8 cellular contexts compared by ENCODE assay signal in the genomic region with DNA sequence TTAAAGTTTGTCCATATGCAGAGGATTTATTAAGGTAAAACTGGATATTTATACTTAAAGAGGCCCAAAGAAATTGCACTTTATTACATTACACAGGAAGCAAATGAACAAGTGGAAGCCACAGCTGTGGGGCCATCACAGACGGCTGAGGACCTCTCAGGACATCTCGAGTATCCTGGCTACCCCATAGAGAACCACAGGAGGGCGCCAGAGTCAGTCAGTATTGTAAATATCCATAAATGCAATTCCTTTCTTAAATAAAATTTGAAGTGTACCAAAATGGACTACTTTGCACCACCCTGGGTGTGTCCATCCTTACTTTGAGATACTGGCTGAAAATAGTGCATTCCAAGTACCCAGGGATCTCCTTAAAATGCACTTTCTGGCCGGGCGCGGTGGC.
DNase-seq lines count a peak whose midpoint lies in the region; ATAC-seq, FAIRE-seq and TF ChIP-seq lines count a peak whose summit lies in the region.

No MANE protein-coding gene starts in this region.

- H3K27me3 ChIP-seq in AG04450 (ENCODE audit: control insufficient read depth, insufficient read depth, low read length) (no peaks in the 10 kb centered on the region), SK-N-SH (ENCODE audit: insufficient read depth) (no peaks in the 10 kb centered on the region)

- WGBS in SK-N-SH (ENCODE audit: low lambda C conversion rate), result 71% methylated on average over 6 of the region's 6 CpGs

- TF ChIP-seq RAD21 in SK-N-SH (IDR thresholded peaks at IDR 0.05; ENCODE audit: low read length), result peak; percentile 63

- H3K4me2 ChIP-seq in SK-N-SH, result no peak overlapping the region

- no peak for FAIRE-seq in RCC 7860 (lab: Jason Lieb, UNC)

- H3K4me3 ChIP-seq in AG04450 (ENCODE audit: low read depth, low read length), result no peak overlapping the region
- no peak overlapping the region for H3K4me3 ChIP-seq in SK-N-SH (ENCODE audit: low read depth in 2 of 2, low read length in 1 of 2)
- no peak overlapping the region for H3K4me3 ChIP-seq in fibroblast of villous mesenchyme (ENCODE audit: low read depth, low read length)

- POLR2A ChIA-PET in AG04450 (lab: Yijun Ruan, JAX) (no interaction called here), SK-N-SH (lab: Yijun Ruan, JAX) (no interaction called here)

- no peaks in the 10 kb centered on the region; a peak in 1 of 4 replicates for H3K4me1 ChIP-seq in SK-N-SH (ENCODE audit: control insufficient read depth in 1 of 2, insufficient read depth in 2 of 2, low read depth in 1 of 2, low read length in 1 of 2)

- no peak for TF ChIP-seq EP300 in SK-N-SH (IDR thresholded peaks at IDR 0.05; ENCODE audit: borderline replicate concordance in 1 of 2, low read depth in 1 of 2, low read length in 1 of 2)

- peaks cover 4% of the 10 kb centered on the region for H3F3A ChIP-seq in SK-N-SH (replicated peaks; ENCODE audit: insufficient read depth)

- no peak for ATAC-seq in omental fat pad (ENCODE audit: low FRiP score)
- ATAC-seq in HG02973 (IDR thresholded peaks at IDR 0.05; ENCODE audit: unreplicated experiment), result no peak
- no peak for ATAC-seq in GM18867 (IDR thresholded peaks at IDR 0.05; ENCODE audit: unreplicated experiment)

- CTCF ChIA-PET in AG04450 (lab: Charles Lee) (interaction anchor here (0.8 to 4.8 kb wide), 11 partner anchors 10 to 234 kb away, joined by 3 to 49 read pairs (median 5); no protein-coding TSS in a partner anchor), SK-N-SH (lab: Yijun Ruan, JAX) (interaction anchor here (0.5 to 3.2 kb wide), 6 partner anchors 9 to 1496 kb away, joined by 3 to 17 read pairs (median 4); no protein-coding TSS in a partner anchor)

- H3K9ac ChIP-seq in SK-N-SH, result no peak overlapping the region

- TF ChIP-seq CTCF in AG04450 (IDR thresholded peaks at IDR 0.05; ENCODE audit: low read depth, low read length), result peak; percentile 67
- peak; percentile 14 for TF ChIP-seq CTCF in GM20000 (IDR thresholded peaks at IDR 0.05; ENCODE audit: extremely low read depth, missing control alignments)
- TF ChIP-seq CTCF in SK-N-SH (IDR thresholded peaks at IDR 0.05), result peak; percentile 73
- TF ChIP-seq CTCF in fibroblast of villous mesenchyme (IDR thresholded peaks at IDR 0.05; ENCODE audit: insufficient read depth, low read depth, low read length), result peak; percentile 54
- no peak for TF ChIP-seq CTCF in omental fat pad (IDR thresholded peaks at IDR 0.05)

- H3K79me2 ChIP-seq in SK-N-SH (ENCODE audit: insufficient read depth), result no peaks in the 10 kb centered on the region; the same call in 1 of the 2 replicates

- H3K27ac ChIP-seq in AG04450 (ENCODE audit: low read depth, low read length) (no peak overlapping the region), SK-N-SH (ENCODE audit: low read depth in 2 of 2, low read length in 1 of 2) (no peak overlapping the region)

- H2AFZ ChIP-seq in SK-N-SH (ENCODE audit: low read depth), result peak overlapping the region; percentile 66; the same call in 1 of the 2 replicates

- peaks cover 0 to 3% of the 10 kb centered on the region in 2 experiments for H3K36me3 ChIP-seq in SK-N-SH (replicated peaks in 1 of 2; ENCODE audit: control insufficient read depth in 1 of 2, insufficient read depth in 2 of 2, low read length in 1 of 2)

- H3K9me3 ChIP-seq in AG04450 (ENCODE audit: control insufficient read depth, insufficient read depth, low read length), result no peaks in the 10 kb centered on the region
- H3K9me3 ChIP-seq in SK-N-SH, result peaks cover 15% of the 10 kb centered on the region; the same call in 1 of the 2 replicates

- H3K9me2 ChIP-seq in SK-N-SH, result no peaks in the 10 kb centered on the region

- no peaks in the 10 kb centered on the region for H4K20me1 ChIP-seq in SK-N-SH (ENCODE audit: insufficient read depth)

- DNase-seq in AG04450 (ENCODE audit: low read depth, low spot score) (no peak), GM20000 (ENCODE audit: low spot score) (peak; percentile 23), SK-N-SH (peak; percentile 25), fibroblast of villous mesenchyme (ENCODE audit: low read depth) (peak; percentile 40), omental fat pad (ENCODE audit: low spot score) (no peak), RCC 7860 (ENCODE audit: low spot score) (no peak)

TF ChIP-seq in SK-N-SH, 30 proteins besides CTCF, POLR2A, EP300 and RAD21:
- TF ChIP-seq, protein P1, sequence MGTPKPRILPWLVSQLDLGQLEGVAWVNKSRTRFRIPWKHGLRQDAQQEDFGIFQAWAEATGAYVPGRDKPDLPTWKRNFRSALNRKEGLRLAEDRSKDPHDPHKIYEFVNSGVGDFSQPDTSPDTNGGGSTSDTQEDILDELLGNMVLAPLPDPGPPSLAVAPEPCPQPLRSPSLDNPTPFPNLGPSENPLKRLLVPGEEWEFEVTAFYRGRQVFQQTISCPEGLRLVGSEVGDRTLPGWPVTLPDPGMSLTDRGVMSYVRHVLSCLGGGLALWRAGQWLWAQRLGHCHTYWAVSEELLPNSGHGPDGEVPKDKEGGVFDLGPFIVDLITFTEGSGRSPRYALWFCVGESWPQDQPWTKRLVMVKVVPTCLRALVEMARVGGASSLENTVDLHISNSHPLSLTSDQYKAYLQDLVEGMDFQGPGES (IDR thresholded peaks at IDR 0.05; ENCODE audit: low read depth, low read length), result no peak
- TF ChIP-seq SIN3A (IDR thresholded peaks at IDR 0.05; ENCODE audit: borderline replicate concordance, low read depth, low read length), result no peak
- TF ChIP-seq MEF2A (IDR thresholded peaks at IDR 0.05; ENCODE audit: borderline replicate concordance, low read depth), result no peak
- TF ChIP-seq, protein P2, sequence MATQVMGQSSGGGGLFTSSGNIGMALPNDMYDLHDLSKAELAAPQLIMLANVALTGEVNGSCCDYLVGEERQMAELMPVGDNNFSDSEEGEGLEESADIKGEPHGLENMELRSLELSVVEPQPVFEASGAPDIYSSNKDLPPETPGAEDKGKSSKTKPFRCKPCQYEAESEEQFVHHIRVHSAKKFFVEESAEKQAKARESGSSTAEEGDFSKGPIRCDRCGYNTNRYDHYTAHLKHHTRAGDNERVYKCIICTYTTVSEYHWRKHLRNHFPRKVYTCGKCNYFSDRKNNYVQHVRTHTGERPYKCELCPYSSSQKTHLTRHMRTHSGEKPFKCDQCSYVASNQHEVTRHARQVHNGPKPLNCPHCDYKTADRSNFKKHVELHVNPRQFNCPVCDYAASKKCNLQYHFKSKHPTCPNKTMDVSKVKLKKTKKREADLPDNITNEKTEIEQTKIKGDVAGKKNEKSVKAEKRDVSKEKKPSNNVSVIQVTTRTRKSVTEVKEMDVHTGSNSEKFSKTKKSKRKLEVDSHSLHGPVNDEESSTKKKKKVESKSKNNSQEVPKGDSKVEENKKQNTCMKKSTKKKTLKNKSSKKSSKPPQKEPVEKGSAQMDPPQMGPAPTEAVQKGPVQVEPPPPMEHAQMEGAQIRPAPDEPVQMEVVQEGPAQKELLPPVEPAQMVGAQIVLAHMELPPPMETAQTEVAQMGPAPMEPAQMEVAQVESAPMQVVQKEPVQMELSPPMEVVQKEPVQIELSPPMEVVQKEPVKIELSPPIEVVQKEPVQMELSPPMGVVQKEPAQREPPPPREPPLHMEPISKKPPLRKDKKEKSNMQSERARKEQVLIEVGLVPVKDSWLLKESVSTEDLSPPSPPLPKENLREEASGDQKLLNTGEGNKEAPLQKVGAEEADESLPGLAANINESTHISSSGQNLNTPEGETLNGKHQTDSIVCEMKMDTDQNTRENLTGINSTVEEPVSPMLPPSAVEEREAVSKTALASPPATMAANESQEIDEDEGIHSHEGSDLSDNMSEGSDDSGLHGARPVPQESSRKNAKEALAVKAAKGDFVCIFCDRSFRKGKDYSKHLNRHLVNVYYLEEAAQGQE (IDR thresholded peaks at IDR 0.05; ENCODE audit: low read depth, low read length), result no peak
- peak; percentile 58 for TF ChIP-seq SMC3 (IDR thresholded peaks at IDR 0.05; ENCODE audit: low read depth, low read length)

Comparison
In these comparisons a context has a peak if more than half of its experiments do, and no peak if none do; other contexts are left out.
1. DNase-seq: peak in GM20000 (single experiment), SK-N-SH (single experiment) and fibroblast of villous mesenchyme (single experiment); none in AG04450 (single experiment), omental fat pad (single experiment) and RCC 7860 (single experiment).
2. CTCF ChIP-seq: peak in AG04450 (single experiment), GM20000 (single experiment), SK-N-SH (single experiment) and fibroblast of villous mesenchyme (single experiment); none in omental fat pad (0 of 3).